8 cellular contexts compared by ENCODE assay signal in genomic region chr19:38373907-38374331, GRCh38. TPM values are rescaled to one million over a fixed set of nuclear protein-coding genes. Genes with fewer than 3 reads are reported as not detected.
DNase-seq lines count a peak whose midpoint lies in the region; ATAC-seq, FAIRE-seq and TF ChIP-seq lines count a peak whose summit lies in the region.

No MANE protein-coding gene starts in this region.

- peaks cover 32% of the 10 kb centered on the region for H4K20me1 ChIP-seq in IMR-90 (ENCODE audit: insufficient read depth, low read length)

- no peak for FAIRE-seq in A549 (lab: Jason Lieb, UNC)

- TF ChIP-seq CTCF in A549 (IDR thresholded peaks at IDR 0.05) (no peak), IMR-90 (conservative IDR thresholded peaks at IDR 0.05; ENCODE audit: low read depth, low read length) (no peak), GM10248 (IDR thresholded peaks at IDR 0.05; ENCODE audit: control extremely low read depth, extremely low read depth, low read depth, missing control alignments) (no peak)

- no peaks in the 10 kb centered on the region for H3K27me3 Mint-ChIP-seq in central memory CD8-positive, alpha-beta T cell

- peak overlapping the region; percentile 86 to 98 for H4K8ac ChIP-seq in IMR-90 (ENCODE audit: low read depth in 2 of 2, low read length in 2 of 2)

- H3K9me3 Mint-ChIP-seq in central memory CD8-positive, alpha-beta T cell: no peaks in the 10 kb centered on the region

- peak overlapping the region; percentile 16 for H3K18ac ChIP-seq in IMR-90 (ENCODE audit: low read depth, low read length)

- ATAC-seq in A549 (no peak), IMR-90 (ENCODE audit: low read depth) (no peak), HG02763 (IDR thresholded peaks at IDR 0.05; ENCODE audit: unreplicated experiment) (no peak)
- ATAC-seq in central memory CD8-positive, alpha-beta T cell (replicated peaks; ENCODE audit: extremely low read depth, poor library complexity, severe bottlenecking): no peak

- H3K4me2 ChIP-seq in A549: peak overlapping the region; percentile 75
- peak overlapping the region; percentile 59 for H3K4me2 ChIP-seq in IMR-90 (ENCODE audit: low read depth, low read length)

- WGBS in A549 (ENCODE audit: missing lambda C conversion rate): 60% methylated on average over 6 of the region's 6 CpGs
- WGBS in IMR-90 (ENCODE audit: extremely low coverage in 2 of 2, insufficient read length in 1 of 2), 2 experiments: 100% methylated on average over 2 of the region's 6 CpGs; no CpG with 5 or more reads in 1 of the 2 experiments

- no peak for TF ChIP-seq RAD21 in A549 (conservative IDR thresholded peaks at IDR 0.05 in 1 of 2, IDR thresholded peaks at IDR 0.05 in 1 of 2)
- no peak for TF ChIP-seq RAD21 in IMR-90 (IDR thresholded peaks at IDR 0.05; ENCODE audit: low read length)

- peak overlapping the region; percentile 64 for H2BK120ac ChIP-seq in IMR-90 (ENCODE audit: low read depth, low read length)

- peak overlapping the region; percentile 41; the same call in 1 of the 3 replicates for H2BK15ac ChIP-seq in IMR-90 (ENCODE audit: low read depth, low read length)

- H3K9me3 ChIP-seq in A549: no peaks in the 10 kb centered on the region
- no peaks in the 10 kb centered on the region for H3K9me3 ChIP-seq in IMR-90 (ENCODE audit: control insufficient read depth, insufficient read depth, low read length)

- H3K27me3 ChIP-seq in IMR-90 (ENCODE audit: control insufficient read depth, insufficient read depth, low read length): peaks cover 5% of the 10 kb centered on the region; the same call in 1 of the 2 replicates

- H2BK5ac ChIP-seq in IMR-90 (ENCODE audit: low read depth, low read length, poor library complexity, severe bottlenecking): peak overlapping the region; percentile 38

- POLR2A ChIA-PET in A549 (lab: Yijun Ruan, JAX): interaction anchor here (0.6 to 3.5 kb wide), 27 partner anchors 8 to 557 kb away, joined by 3 to 89 read pairs (median 5); partner anchors contain the start of genes C19orf33, CATSPERG, EIF3K and FAM98C
- POLR2A ChIA-PET in IMR-90 (lab: Charles Lee; ENCODE audit: unreplicated experiment): interaction anchor here (1.0 to 1.2 kb wide), 2 partner anchors 14 to 122 kb away, joined by 3 to 12 read pairs; partner anchors contain the start of genes GGN and SPRED3
- POLR2A ChIA-PET in GM10248 (lab: Yijun Ruan, JAX): interaction anchor here (0.6 to 3.2 kb wide), 9 partner anchors 11 to 446 kb away, joined by 4 to 40 read pairs (median 7); partner anchors contain the start of genes CATSPERG, FAM98C, GGN and SPRED3

- peak overlapping the region; percentile 81 for H4K5ac ChIP-seq in IMR-90 (ENCODE audit: low read depth, low read length)

- H3K4me1 ChIP-seq in A549 (peaks cover 17% of the 10 kb centered on the region), IMR-90 (ENCODE audit: control insufficient read depth, insufficient read depth, low read length) (peaks cover 9% of the 10 kb centered on the region)

- peak overlapping the region; percentile 96 for H2AFZ ChIP-seq in IMR-90 (replicated peaks; ENCODE audit: low read length, poor library complexity)

- H3K14ac ChIP-seq in IMR-90 (replicated peaks; ENCODE audit: low read depth, low read length): peak overlapping the region; percentile 73

- H2AK5ac ChIP-seq in IMR-90 (ENCODE audit: low read depth, low read length): 0 out of 2 replicates have a peak overlapping the region, but pooled peaks have one; percentile 24

- peak overlapping the region; percentile 51 for H3K4ac ChIP-seq in IMR-90 (ENCODE audit: low read depth, low read length)

- H3K9me1 ChIP-seq in IMR-90 (ENCODE audit: insufficient read depth, low read length): peaks cover 13% of the 10 kb centered on the region

- 0 out of 2 replicates have a peak overlapping the region, but pooled peaks have one; percentile 78 for H3K23ac ChIP-seq in IMR-90 (ENCODE audit: low read depth, low read length)

- CTCF ChIA-PET in A549 (lab: Yijun Ruan, JAX) (interaction anchor here (0.6 to 7.3 kb wide), 37 partner anchors 9 to 472 kb away, joined by 3 to 67 read pairs (median 4); partner anchors contain the start of genes CATSPERG, FAM98C, GGN and KCNK6), IMR-90 (lab: Yijun Ruan, JAX) (interaction anchor here (0.6 to 1.1 kb wide), 6 partner anchors 12 to 578 kb away, joined by 4 to 10 read pairs (median 4); partner anchors contain the start of genes FAM98C and GGN), GM10248 (lab: Yijun Ruan, JAX) (interaction anchor here (0.6 to 2.3 kb wide), 17 partner anchors 8 to 475 kb away, joined by 3 to 26 read pairs (median 5); partner anchors contain the start of genes CATSPERG, FAM98C and GGN)

- DNase-seq in A549 (ENCODE audit: low read depth in 1 of 2, low spot score in 1 of 2) (no peak), IMR-90 (no peak), myocyte (ENCODE audit: low read depth) (peak; percentile 32), mucosa of gallbladder (ENCODE audit: low spot score) (no peak), NCI-H345 (lab: John Stamatoyannopoulos, UW) (no peak), GM10248 (ENCODE audit: extremely low spot score) (no peak)
- no peak for DNase-seq in central memory CD8-positive, alpha-beta T cell (ENCODE audit: low spot score in 2 of 2)

- dilution Hi-C loops in IMR-90 (cut with HindIII; ENCODE audit: low sequenced_read_pairs, unreplicated experiment): no loop called here

- TF ChIP-seq POLR2A in A549 (IDR thresholded peaks at IDR 0.05; ENCODE audit: low read length) (no peak), IMR-90 (IDR thresholded peaks at IDR 0.05; ENCODE audit: low read depth, low read length) (no peak)

- H3K9ac ChIP-seq in IMR-90 (ENCODE audit: low read depth, low read length): peak overlapping the region; percentile 31; the same call in 1 of the 2 replicates

- peaks cover 30% of the 10 kb centered on the region for H3K4me1 Mint-ChIP-seq in central memory CD8-positive, alpha-beta T cell

- peak overlapping the region; percentile 73 to 82 for H3K27ac ChIP-seq in A549
- H3K27ac ChIP-seq in IMR-90 (ENCODE audit: insufficient read depth, low read length): peak overlapping the region; percentile 13

- H3K4me3 Mint-ChIP-seq in central memory CD8-positive, alpha-beta T cell: peak overlapping the region; percentile 99

- TF ChIP-seq EP300 in A549 (IDR thresholded peaks at IDR 0.05): no peak

- BruUV-seq in IMR-90 (replicated peaks; lab: Mats Ljungman, UMichigan): no TSS peak

- peak overlapping the region; percentile 53 for H3K56ac ChIP-seq in IMR-90 (ENCODE audit: extremely low read depth, insufficient read depth, low read length)

- intact Hi-C loops in IMR-90 (cut with micrococcal nuclease): loop anchor here (2.0 kb wide), 2 partner anchors 15 to 37 kb away; partner anchors contain the start of genes GGN and SPRED3

- H3K4me3 ChIP-seq in A549: peak overlapping the region; percentile 42
- peak overlapping the region; percentile 59 for H3K4me3 ChIP-seq in IMR-90 (ENCODE audit: insufficient read depth, low read depth, low read length)

- peak overlapping the region; percentile 90 for H2AK9ac ChIP-seq in IMR-90 (replicated peaks; ENCODE audit: low read depth, low read length, poor library complexity)

- peaks cover 11 to 42% of the 10 kb centered on the region in 2 experiments; a peak in 3 of 4 replicates for H3K79me1 ChIP-seq in IMR-90 (ENCODE audit: low read depth in 1 of 2, low read length in 2 of 2)

- peak overlapping the region; percentile 82 for H4K91ac ChIP-seq in IMR-90 (ENCODE audit: insufficient read depth, low read depth, low read length)

- H2BK20ac ChIP-seq in IMR-90 (ENCODE audit: low read depth, low read length): peak overlapping the region; percentile 27; the same call in 1 of the 2 replicates

- H3K36me3 ChIP-seq in IMR-90 (ENCODE audit: control insufficient read depth, insufficient read depth, low read length): peaks cover 12% of the 10 kb centered on the region

- H3K27ac Mint-ChIP-seq in central memory CD8-positive, alpha-beta T cell (ENCODE audit: low read depth): peak overlapping the region; percentile 99

- H3K36me3 Mint-ChIP-seq in central memory CD8-positive, alpha-beta T cell (ENCODE audit: insufficient read depth): peaks cover 19% of the 10 kb centered on the region

- in situ Hi-C loops in IMR-90 (cut with MboI; ENCODE audit: low sequenced_read_pairs): no loop called here

RNA-seq across cellular contexts. Expression of gene PSMD8, which starts 0.5 kb away (rescaled TPM):
- polyA plus RNA-seq in A549 (2011; rRNA removed): 437 and 469 TPM in 2 replicates
- 941 and 1,147 TPM in 2 replicates for polyA plus RNA-seq in A549 (2012; cell fraction: cytosol; rRNA removed)
- polyA plus RNA-seq in A549 (2012; cell fraction: nucleus; rRNA removed): 541 and 764 TPM in 2 replicates
- 456 to 462 TPM (median 458 TPM) in 3 replicates for polyA plus RNA-seq in A549 (2017; fragmentation: RNase III; extraction: RNeasy Plus Mini Kit Qiagen cat#74134 plus additional on column Dnase treatment)
- polyA minus RNA-seq in A549 (2011; rRNA and poly(A)+ RNA removed): 402 and 496 TPM in 2 replicates
- total RNA-seq in IMR-90 (2012; rRNA removed): 502 and 644 TPM in 2 replicates
- 475 and 538 TPM in 2 replicates for polyA plus RNA-seq in IMR-90 (2012; rRNA removed)
- polyA plus RNA-seq in IMR-90 (2012; cell fraction: cytosol; rRNA removed): 171 and 501 TPM in 2 replicates
- polyA plus RNA-seq in IMR-90 (2012; cell fraction: nucleus; rRNA removed; ENCODE audit: low replicate concordance): 160 and 200 TPM in 2 replicates
- total RNA-seq in myocyte: 391 and 475 TPM in 2 replicates
- 391 TPM for polyA plus RNA-seq in myocyte (2012)
- total RNA-seq in mucosa of gallbladder: 112 TPM

RNA-seq across cellular contexts. Expression of gene GGN, which starts 13.9 kb away (rescaled TPM):
- polyA plus RNA-seq in A549 (2011; rRNA removed) (not detected in 2 replicates), A549 (2017; fragmentation: RNase III; extraction: RNeasy Plus Mini Kit Qiagen cat#74134 plus additional on column Dnase treatment) (0.33 to 0.66 TPM (median 0.46 TPM) in 3 replicates), IMR-90 (2012; rRNA removed) (0.65 and 0.99 TPM in 2 replicates)
- polyA plus RNA-seq in A549 (2012; cell fraction: cytosol; rRNA removed): 0.08 and 0.22 TPM in 2 replicates
- 0.11 and 0.23 TPM in 2 replicates for polyA plus RNA-seq in A549 (2012; cell fraction: nucleus; rRNA removed)
- not detected in 2 replicates for polyA minus RNA-seq in A549 (2011; rRNA and poly(A)+ RNA removed)
- total RNA-seq in IMR-90 (2012; rRNA removed) (under 0.01 TPM in 1 of 2 replicates, not detected in the other), myocyte (0.36 and 0.59 TPM in 2 replicates), mucosa of gallbladder (1.8 TPM)
- 0.75 and 0.95 TPM in 2 replicates for polyA plus RNA-seq in IMR-90 (2012; cell fraction: cytosol; rRNA removed)
- 1.5 and 2.8 TPM in 2 replicates for polyA plus RNA-seq in IMR-90 (2012; cell fraction: nucleus; rRNA removed; ENCODE audit: low replicate concordance)
- polyA plus RNA-seq in myocyte (2012): 1.6 TPM

RNA-seq across cellular contexts. Expression of gene SPRED3, which starts 14.6 kb away (rescaled TPM):
- polyA plus RNA-seq in A549 (2011; rRNA removed): 3.0 and 3.5 TPM in 2 replicates
- 2.3 and 2.6 TPM in 2 replicates for polyA plus RNA-seq in A549 (2012; cell fraction: cytosol; rRNA removed)
- 11.1 and 12.9 TPM in 2 replicates for polyA plus RNA-seq in A549 (2012; cell fraction: nucleus; rRNA removed)
- 2.6 to 3.6 TPM (median 2.8 TPM) in 3 replicates for polyA plus RNA-seq in A549 (2017; fragmentation: RNase III; extraction: RNeasy Plus Mini Kit Qiagen cat#74134 plus additional on column Dnase treatment)
- 4.0 and 8.1 TPM in 2 replicates for polyA minus RNA-seq in A549 (2011; rRNA and poly(A)+ RNA removed)
- 0.56 and 0.90 TPM in 2 replicates for total RNA-seq in IMR-90 (2012; rRNA removed)
- polyA plus RNA-seq in IMR-90 (2012; rRNA removed): 6.3 and 7.9 TPM in 2 replicates
- polyA plus RNA-seq in IMR-90 (2012; cell fraction: cytosol; rRNA removed): 2.4 and 2.8 TPM in 2 replicates
- polyA plus RNA-seq in IMR-90 (2012; cell fraction: nucleus; rRNA removed; ENCODE audit: low replicate concordance): 22.6 and 23.9 TPM in 2 replicates
- 0.83 and 1.5 TPM in 2 replicates for total RNA-seq in myocyte
- 4.8 TPM for polyA plus RNA-seq in myocyte (2012)
- total RNA-seq in mucosa of gallbladder: 3.4 TPM

RNA-seq across cellular contexts. Expression of gene FAM98C, which starts 29.0 kb away (rescaled TPM):
- 12.8 and 13.8 TPM in 2 replicates for polyA plus RNA-seq in A549 (2011; rRNA removed)
- 36.5 and 42.2 TPM in 2 replicates for polyA plus RNA-seq in A549 (2012; cell fraction: cytosol; rRNA removed)
- 70.9 and 89.2 TPM in 2 replicates for polyA plus RNA-seq in A549 (2012; cell fraction: nucleus; rRNA removed)
- polyA plus RNA-seq in A549 (2017; fragmentation: RNase III; extraction: RNeasy Plus Mini Kit Qiagen cat#74134 plus additional on column Dnase treatment): 19.5 to 20.4 TPM (median 20.1 TPM) in 3 replicates
- 7.9 and 13.8 TPM in 2 replicates for polyA minus RNA-seq in A549 (2011; rRNA and poly(A)+ RNA removed)
- 3.6 and 4.2 TPM in 2 replicates for total RNA-seq in IMR-90 (2012; rRNA removed)
- polyA plus RNA-seq in IMR-90 (2012; rRNA removed): 17.9 and 20.8 TPM in 2 replicates
- 23.6 and 30.4 TPM in 2 replicates for polyA plus RNA-seq in IMR-90 (2012; cell fraction: cytosol; rRNA removed)
- polyA plus RNA-seq in IMR-90 (2012; cell fraction: nucleus; rRNA removed; ENCODE audit: low replicate concordance): 52.8 and 101 TPM in 2 replicates
- total RNA-seq in myocyte: 11.7 and 11.8 TPM in 2 replicates
- 20.3 TPM for polyA plus RNA-seq in myocyte (2012)
- total RNA-seq in mucosa of gallbladder: 35.2 TPM

RNA-seq across cellular contexts. Expression of gene CATSPERG, which starts 38.3 kb away (rescaled TPM):
- polyA plus RNA-seq in A549 (2011; rRNA removed) (1.4 and 1.7 TPM in 2 replicates), A549 (2017; fragmentation: RNase III; extraction: RNeasy Plus Mini Kit Qiagen cat#74134 plus additional on column Dnase treatment) (0.62 to 1.4 TPM (median 0.80 TPM) in 3 replicates), IMR-90 (2012; rRNA removed) (0.16 and 0.34 TPM in 2 replicates)
- polyA plus RNA-seq in A549 (2012; cell fraction: cytosol; rRNA removed): 0.89 and 0.96 TPM in 2 replicates
- polyA plus RNA-seq in A549 (2012; cell fraction: nucleus; rRNA removed): 3.0 and 4.6 TPM in 2 replicates
- polyA minus RNA-seq in A549 (2011; rRNA and poly(A)+ RNA removed): 3.0 and 3.4 TPM in 2 replicates
- total RNA-seq in IMR-90 (2012; rRNA removed) (0.18 TPM in 1 of 2 replicates, not detected in the other), myocyte (0.78 and 1.1 TPM in 2 replicates), mucosa of gallbladder (11.9 TPM)
- polyA plus RNA-seq in IMR-90 (2012; cell fraction: cytosol; rRNA removed): 0.08 and 0.21 TPM in 2 replicates
- 1.1 and 1.9 TPM in 2 replicates for polyA plus RNA-seq in IMR-90 (2012; cell fraction: nucleus; rRNA removed; ENCODE audit: low replicate concordance)
- polyA plus RNA-seq in myocyte (2012): 2.8 TPM
